In the genomic region with DNA sequence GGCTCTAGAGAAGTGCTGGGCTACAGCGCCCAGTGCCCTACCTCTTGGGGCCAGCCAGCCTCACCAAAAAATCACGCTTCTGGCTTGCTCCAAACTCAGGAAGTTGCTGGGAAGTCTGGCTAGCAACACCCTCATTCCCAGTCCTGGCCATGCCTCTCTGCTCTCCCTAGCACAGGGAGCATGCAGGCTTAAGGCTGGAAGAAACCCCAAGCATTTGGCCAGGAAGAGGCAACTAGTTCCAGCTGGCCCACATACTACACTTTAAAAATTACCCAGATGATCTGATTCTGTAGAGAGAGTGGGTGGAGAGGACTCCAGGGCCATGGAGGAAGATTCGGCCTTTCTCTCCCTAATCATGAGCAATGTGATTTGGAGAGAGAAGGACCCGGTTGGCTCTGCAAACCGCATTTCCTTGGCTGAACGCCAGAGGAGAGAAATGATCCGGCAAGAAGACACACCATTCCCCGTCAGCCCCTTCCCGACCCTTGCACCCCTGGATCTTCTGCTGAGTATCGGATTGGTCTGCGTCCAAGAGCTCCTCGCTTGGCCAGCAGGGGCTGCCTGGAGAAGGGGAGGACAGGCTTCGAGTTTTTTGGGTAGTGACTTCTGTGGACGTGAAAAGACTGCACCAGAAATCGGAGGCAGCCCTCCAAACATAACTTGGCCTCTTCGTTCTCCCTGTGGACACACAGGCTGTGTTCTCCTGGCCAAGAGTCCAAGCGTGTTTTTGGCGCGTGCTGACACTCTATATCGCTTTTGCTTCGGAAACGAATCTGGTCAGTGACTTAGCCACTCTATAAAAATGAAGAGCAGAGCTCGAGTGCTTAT, we compare ENCODE assay signal across 10 cellular contexts.
DNase-seq lines count a peak whose midpoint lies in the region; ATAC-seq, FAIRE-seq and TF ChIP-seq lines count a peak whose summit lies in the region.
"Had no signal": no experiment of that assay in that cellular context is flagged by ENCODE, and none has a peak within 500 bp of the region (broad histone marks: within the 10 kb centered on the region; RNA-seq: fewer than 3 reads in every experiment).

No MANE protein-coding gene starts in this region.

- peak overlapping the region; percentile 19 to 57 (median 42) for H3K4me3 ChIP-seq in right lobe of liver

- peak overlapping the region; percentile 58 to 90 (median 80) for H3K27ac ChIP-seq in right lobe of liver
- peak overlapping the region; percentile 30 for H3K27ac ChIP-seq in substantia nigra (ENCODE audit: low read depth, low read length, poor library complexity, severe bottlenecking)

- 32% methylated on average over 14 of the region's 23 CpGs for WGBS in right lobe of liver (ENCODE audit: insufficient coverage, low coverage, low lambda C conversion rate, missing lambda C conversion rate)

- no peak for TF ChIP-seq POLR2A in right lobe of liver (IDR thresholded peaks at IDR 0.05)

- ATAC-seq in right lobe of liver (peak; percentile 69 to 88 (median 76)), HG03108 (IDR thresholded peaks at IDR 0.05; ENCODE audit: unreplicated experiment) (no peak), HG02759 (IDR thresholded peaks at IDR 0.05; ENCODE audit: unreplicated experiment) (no peak)

- H3K4me1 ChIP-seq in right lobe of liver: peaks cover 0 to 12% (median 2%) of the 10 kb centered on the region in 4 donors

- DNase-seq in NCI-H345 treated with DMSO at 0.1 percent for 48 hours (lab: John Stamatoyannopoulos, UW; ENCODE audit: unreplicated experiment) (peak; percentile 12), right lobe of liver (peak; percentile 56 to 85 (median 71)), substantia nigra (lab: John Stamatoyannopoulos, UW) (peak in 38 of 49 donors; percentile 4 to 85 (median 26)), T-helper 9 cell (no peak), D721Med (ENCODE audit: insufficient read length, low spot score) (no peak)
- DNase-seq: activated naive CD8-positive, alpha-beta T cell treated with anti-CD3 and anti-CD28 coated beads, Interleukin-2, amount 10 ng/mL, durations not matched to agents 7 days and 5 days; SW 1271 had no signal

- H3K36me3 ChIP-seq in right lobe of liver: no peaks in the 10 kb centered on the region

- H3K27me3 ChIP-seq in right lobe of liver: no peaks in the 10 kb centered on the region

- TF ChIP-seq CTCF in right lobe of liver (IDR thresholded peaks at IDR 0.05) (peak; percentile 24 to 34 (median 34)), D721Med (IDR thresholded peaks at IDR 0.05; ENCODE audit: insufficient read depth, missing control alignments) (no peak)

- intact Hi-C loops in right lobe of liver (cut with DNase I): loop anchor here (10.0 kb wide), 1 partner anchor 259 kb away; no protein-coding TSS in a partner anchor

- peak; percentile 29 for FAIRE-seq in endometrium (lab: Jason Lieb, UNC)
- FAIRE-seq in D721Med (lab: Jason Lieb, UNC): no peak

- no peaks in the 10 kb centered on the region for H3K9me3 ChIP-seq in right lobe of liver

Comparison
In these comparisons a context has a peak if more than half of its experiments do, and no peak if none do; other contexts are left out.
1. DNase-seq: peak in NCI-H345 treated with DMSO at 0.1 percent for 48 hours (single experiment), right lobe of liver (3 of 3) and substantia nigra (38 of 49); none in T-helper 9 cell (single experiment) and D721Med (single experiment).
2. ATAC-seq: peak in right lobe of liver (4 of 4); none in HG03108 (single experiment) and HG02759 (single experiment).